Comparison of ENCODE assay signal across 11 cellular contexts in genomic region chr1:162389021-162389818, GRCh38. TPM values are rescaled to one million over a fixed set of nuclear protein-coding genes. Genes with fewer than 3 reads are reported as not detected.
A peak's percentile ranks its signal among the peaks of the same experiment; 100 is the strongest.
DNase-seq lines count a peak whose midpoint lies in the region; ATAC-seq, FAIRE-seq and TF ChIP-seq lines count a peak whose summit lies in the region.
"Had no signal": no experiment of that assay in that cellular context is flagged by ENCODE, and none has a peak within 500 bp of the region (broad histone marks: within the 10 kb centered on the region; RNA-seq: fewer than 3 reads in every experiment).

No MANE protein-coding gene starts in this region.

- TF ChIP-seq POLR2A in H54 (IDR thresholded peaks at IDR 0.05; ENCODE audit: low read depth, low read length), result no peak

- peaks cover 17% of the 10 kb centered on the region for H3K27me3 Mint-ChIP-seq in activated CD4-positive, alpha-beta memory T cell treated with anti-CD3 and anti-CD28 coated beads, Interleukin-2, amount 10 ng/mL, durations not matched to agents 7 days and 5 days

- no peaks in the 10 kb centered on the region for H3K36me3 ChIP-seq in right atrium auricular region
- no peaks in the 10 kb centered on the region for H3K36me3 ChIP-seq in heart right ventricle

- H3K27me3 ChIP-seq in right atrium auricular region, result no peaks in the 10 kb centered on the region
- peaks cover 0 to 10% (median 0%) of the 10 kb centered on the region in 7 donors for H3K27me3 ChIP-seq in heart right ventricle

- no peak overlapping the region for H3K4me3 Mint-ChIP-seq in activated CD4-positive, alpha-beta memory T cell treated with anti-CD3 and anti-CD28 coated beads, Interleukin-2, amount 10 ng/mL, durations not matched to agents 7 days and 5 days
- H3K4me3 Mint-ChIP-seq: CD4-positive, CD25-positive, alpha-beta regulatory T cell had no signal

- peaks cover 3% of the 10 kb centered on the region for H3K4me1 Mint-ChIP-seq in activated CD4-positive, alpha-beta memory T cell treated with anti-CD3 and anti-CD28 coated beads, Interleukin-2, amount 10 ng/mL, durations not matched to agents 7 days and 5 days

- H3K4me3 ChIP-seq in right atrium auricular region, result no peak overlapping the region
- H3K4me3 ChIP-seq in heart right ventricle, result no peak overlapping the region
- H3K4me3 ChIP-seq in fibroblast of mammary gland (ENCODE audit: control insufficient read depth, low read depth, low read length), result no peak overlapping the region

- H3K36me3 Mint-ChIP-seq in activated CD4-positive, alpha-beta memory T cell treated with anti-CD3 and anti-CD28 coated beads, Interleukin-2, amount 10 ng/mL, durations not matched to agents 7 days and 5 days (ENCODE audit: low read depth), result no peaks in the 10 kb centered on the region
- H3K36me3 Mint-ChIP-seq: CD4-positive, CD25-positive, alpha-beta regulatory T cell had no signal

- H3K4me1 ChIP-seq in right atrium auricular region (no peaks in the 10 kb centered on the region), heart right ventricle (peaks cover 0 to 5% (median 0%) of the 10 kb centered on the region in 9 donors)

- 64% methylated on average over 11 of the region's 11 CpGs for WGBS in heart right ventricle, 2 donors

- TF ChIP-seq CTCF in right atrium auricular region (IDR thresholded peaks at IDR 0.05), result no peak
- no peak for TF ChIP-seq CTCF in heart right ventricle (IDR thresholded peaks at IDR 0.05)
- TF ChIP-seq CTCF in fibroblast of mammary gland (conservative IDR thresholded peaks at IDR 0.05; ENCODE audit: control insufficient read depth, insufficient read depth, low read depth, low read length), result no peak

- H3K27ac Mint-ChIP-seq in activated CD4-positive, alpha-beta memory T cell treated with anti-CD3 and anti-CD28 coated beads, Interleukin-2, amount 10 ng/mL, durations not matched to agents 7 days and 5 days, result no peak overlapping the region

- no peak for FAIRE-seq in H54 (lab: Jason Lieb, UNC)

- intact Hi-C loops in heart right ventricle (cut with DNase I), result loop anchor here in 2 of 10 donors (5.0 to 10.0 kb wide), 2 partner anchors 94 to 332 kb away; no protein-coding TSS in a partner anchor

- no peak for ATAC-seq in heart right ventricle

- POLR2A ChIA-PET in activated CD4-positive, alpha-beta memory T cell treated with anti-CD3 and anti-CD28 coated beads, Interleukin-2, amount 10 ng/mL, durations not matched to agents 7 days and 5 days (lab: Charles Lee), result interaction anchor here (0.6 kb wide), 1 partner anchor 427 kb away, joined by 3 read pairs; no protein-coding TSS in a partner anchor

- CTCF ChIA-PET in activated CD4-positive, alpha-beta memory T cell treated with anti-CD3 and anti-CD28 coated beads, Interleukin-2, amount 10 ng/mL, durations not matched to agents 7 days and 5 days (lab: Charles Lee), result no interaction called here

- peak; percentile 9 for DNase-seq in right atrium auricular region (ENCODE audit: low spot score)
- DNase-seq in heart right ventricle, result no peak
- peak; percentile 96 for DNase-seq in NCI-H82 (lab: John Stamatoyannopoulos, UW)
- peak; percentile 45 for DNase-seq in fibroblast of mammary gland (ENCODE audit: low read depth)
- no peak for DNase-seq in activated CD4-positive, alpha-beta T cell treated with anti-CD3 and anti-CD28 coated beads for 48 hours
- DNase-seq in activated CD4-positive, alpha-beta memory T cell treated with anti-CD3 and anti-CD28 coated beads, Interleukin-2, amount 10 ng/mL, durations not matched to agents 7 days and 5 days, result no peak
- no peak for DNase-seq in H54 (ENCODE audit: insufficient read length, low spot score)
- no peak for DNase-seq in retina
- DNase-seq: activated gamma-delta T cell; CD4-positive, CD25-positive, alpha-beta regulatory T cell had no signal

- H3K27ac ChIP-seq in right atrium auricular region (no peak overlapping the region), heart right ventricle (no peak overlapping the region)

- H3K9me3 ChIP-seq in right atrium auricular region (no peaks in the 10 kb centered on the region), heart right ventricle (no peaks in the 10 kb centered on the region)

- no peaks in the 10 kb centered on the region for H3K9me3 Mint-ChIP-seq in activated CD4-positive, alpha-beta memory T cell treated with anti-CD3 and anti-CD28 coated beads, Interleukin-2, amount 10 ng/mL, durations not matched to agents 7 days and 5 days
- H3K9me3 Mint-ChIP-seq: CD4-positive, CD25-positive, alpha-beta regulatory T cell had no signal

RNA-seq across cellular contexts. Expression of gene C1orf226, which starts 7.7 kb away (rescaled TPM):
- total RNA-seq in right atrium auricular region (1 to 10 TPM; 3.0 to 7.0 TPM), heart right ventricle (1 to 10 TPM; 2.0 to 6.7 (median 5.5) TPM)
- polyA plus RNA-seq in heart right ventricle, result 1 to 10 TPM; 1.0 to 1.8 TPM
- total RNA-seq in activated CD4-positive, alpha-beta memory T cell treated with anti-CD3 and anti-CD28 coated beads, Interleukin-2, amount 10 ng/mL, durations not matched to agents 7 days and 5 days, result not detected

RNA-seq across cellular contexts. Expression of gene SPATA46, which starts 12.6 kb away (rescaled TPM):
- total RNA-seq in right atrium auricular region (not detected), heart right ventricle (not detected)
- polyA plus RNA-seq in heart right ventricle, result not detected
- not detected for total RNA-seq in activated CD4-positive, alpha-beta memory T cell treated with anti-CD3 and anti-CD28 coated beads, Interleukin-2, amount 10 ng/mL, durations not matched to agents 7 days and 5 days
- total RNA-seq: CD4-positive, CD25-positive, alpha-beta regulatory T cell; pulmonary artery endothelial cell had no signal
- polyA plus RNA-seq: CD4-positive, CD25-positive, alpha-beta regulatory T cell had no signal

RNA-seq across cellular contexts. Expression of gene SH2D1B, which starts 22.7 kb away (rescaled TPM):
- total RNA-seq in right atrium auricular region (under 1 TPM in 1 of 2 donors, not detected in 1; 0.16 TPM), heart right ventricle (under 1 TPM in 4 of 10 donors, not detected in 6; 0.15 to 0.60 (median 0.17) TPM)
- polyA plus RNA-seq in heart right ventricle, result under 1 TPM in 1 of 2 donors, not detected in 1; 0.09 TPM
- total RNA-seq in activated CD4-positive, alpha-beta memory T cell treated with anti-CD3 and anti-CD28 coated beads, Interleukin-2, amount 10 ng/mL, durations not matched to agents 7 days and 5 days, result not detected
- total RNA-seq: CD4-positive, CD25-positive, alpha-beta regulatory T cell; pulmonary artery endothelial cell had no signal

Comparison
In these comparisons a context has a peak if more than half of its experiments do, and no peak if none do; other contexts are left out.
1. DNase-seq: peak in right atrium auricular region (single experiment), NCI-H82 (single experiment) and fibroblast of mammary gland (single experiment); none in heart right ventricle (0 of 2), activated CD4-positive, alpha-beta T cell treated with anti-CD3 and anti-CD28 coated beads for 48 hours (single experiment), activated CD4-positive, alpha-beta memory T cell treated with anti-CD3 and anti-CD28 coated beads, Interleukin-2, amount 10 ng/mL, durations not matched to agents 7 days and 5 days (single experiment), H54 (single experiment) and retina (single experiment).